Comparison of ENCODE assay signal across 31 cellular contexts in the genomic region with DNA sequence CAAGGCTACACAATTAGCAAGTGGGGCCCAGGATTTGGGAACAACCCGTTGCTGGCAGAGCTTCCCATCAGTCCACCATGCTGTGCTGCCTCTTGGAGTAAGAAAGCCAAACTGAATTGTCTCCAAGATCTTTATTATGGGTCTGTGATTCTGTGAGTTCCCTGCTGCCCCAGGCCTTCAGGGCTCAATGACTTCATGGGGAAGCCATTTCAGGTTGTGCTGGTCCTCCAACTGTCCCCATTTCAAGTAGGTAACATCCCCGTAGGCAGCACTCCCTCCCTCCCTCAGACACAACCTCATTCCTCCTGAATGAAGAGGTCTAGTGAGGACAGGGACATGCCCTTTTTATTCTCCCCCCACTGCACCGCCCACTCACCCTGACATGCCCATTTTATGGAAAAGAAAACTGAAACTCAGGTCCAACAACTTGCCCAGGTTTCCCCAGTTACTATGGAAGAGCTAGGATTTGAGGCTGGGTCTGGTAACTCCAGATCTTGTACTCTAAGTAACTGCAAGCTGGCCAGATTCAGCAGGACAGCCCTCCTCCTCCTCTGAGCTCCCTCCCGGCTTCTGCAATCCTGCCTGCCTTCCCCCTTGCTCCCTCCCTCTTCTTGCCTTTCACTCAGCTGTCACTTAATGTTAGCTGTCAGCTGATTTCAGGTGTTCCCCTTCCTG. TPM values are rescaled to one million over a fixed set of nuclear protein-coding genes. Genes with fewer than 3 reads are reported as not detected.
A peak's percentile ranks its signal among the peaks of the same experiment; 100 is the strongest.
DNase-seq lines count a peak whose midpoint lies in the region; ATAC-seq, FAIRE-seq and TF ChIP-seq lines count a peak whose summit lies in the region.
"Had no signal": no experiment of that assay in that cellular context is flagged by ENCODE, and none has a peak within 500 bp of the region (broad histone marks: within the 10 kb centered on the region; RNA-seq: fewer than 3 reads in every experiment).

No MANE protein-coding gene starts in this region.

- TF ChIP-seq POLR2A in K562 (conservative IDR thresholded peaks at IDR 0.05): no peak

- no peak for TF ChIP-seq EP300 in K562 (IDR thresholded peaks at IDR 0.05; ENCODE audit: low read length)

- intact Hi-C loops in K562 (cut with micrococcal nuclease): no loop called here

- H3K36me3 ChIP-seq in K562 (ENCODE audit: control insufficient read depth, insufficient read depth, low read length): no peaks in the 10 kb centered on the region
- H3K36me3 ChIP-seq: adrenal gland, prostate gland, sigmoid colon, tibial artery had no signal

- peak overlapping the region; percentile 5; the same call in 1 of the 3 replicates for H3K27ac ChIP-seq in K562 (ENCODE audit: extremely low read depth, low read depth, low read length)
- H3K27ac ChIP-seq: adrenal gland, body of pancreas, prostate gland, sigmoid colon, SK-N-MC, tibial artery had no signal

- no peaks in the 10 kb centered on the region for H3K27me3 Mint-ChIP-seq in activated naive CD8-positive, alpha-beta T cell treated with anti-CD3 and anti-CD28 coated beads, Interleukin-2, amount 50 U/mL, for 24 hours
- no peaks in the 10 kb centered on the region for H3K27me3 Mint-ChIP-seq in activated naive CD8-positive, alpha-beta T cell treated with anti-CD3 and anti-CD28 coated beads for 36 hours

- FAIRE-seq in K562 (lab: Jason Lieb, UNC) (peak; percentile 6), urothelium cell line (lab: Jason Lieb, UNC) (peak; percentile 61)
- FAIRE-seq: keratinocyte had no signal

- in situ Hi-C loops in K562 (cut with MboI): no loop called here

- H3K36me3 Mint-ChIP-seq in activated naive CD8-positive, alpha-beta T cell treated with anti-CD3 and anti-CD28 coated beads, Interleukin-2, amount 50 U/mL, for 24 hours (ENCODE audit: low read depth): no peaks in the 10 kb centered on the region
- no peaks in the 10 kb centered on the region for H3K36me3 Mint-ChIP-seq in activated naive CD8-positive, alpha-beta T cell treated with anti-CD3 and anti-CD28 coated beads for 36 hours

- H4K20me1 ChIP-seq in K562 (replicated peaks; ENCODE audit: control insufficient read depth, insufficient read depth, low read length): no peaks in the 10 kb centered on the region

- no peaks in the 10 kb centered on the region for H3K4me1 Mint-ChIP-seq in activated naive CD8-positive, alpha-beta T cell treated with anti-CD3 and anti-CD28 coated beads, Interleukin-2, amount 50 U/mL, for 24 hours
- H3K4me1 Mint-ChIP-seq in activated naive CD8-positive, alpha-beta T cell treated with anti-CD3 and anti-CD28 coated beads for 36 hours: no peaks in the 10 kb centered on the region

- no peak overlapping the region for H3K4me3 Mint-ChIP-seq in activated naive CD8-positive, alpha-beta T cell treated with anti-CD3 and anti-CD28 coated beads, Interleukin-2, amount 50 U/mL, for 24 hours
- no peak overlapping the region for H3K4me3 Mint-ChIP-seq in activated naive CD8-positive, alpha-beta T cell treated with anti-CD3 and anti-CD28 coated beads for 36 hours

- H3K9ac ChIP-seq in K562 (ENCODE audit: insufficient read depth in 1 of 2, low read depth in 2 of 2, low read length in 2 of 2): peak overlapping the region in 1 of 2 experiments; percentile 64; a peak in 1 of 4 replicates

- CTCF ChIA-PET in K562 (lab: Yijun Ruan, JAX; ENCODE audit: low intra/inter-chr PET ratio): no interaction called here

- 29% methylated on average over 4 of the region's 4 CpGs for WGBS in K562 (ENCODE audit: insufficient coverage, low coverage, missing lambda C conversion rate)

- no peaks in the 10 kb centered on the region for H3K9me1 ChIP-seq in K562 (ENCODE audit: control insufficient read depth, insufficient read depth, low read length)

- BruUV-seq in K562 (replicated peaks; lab: Mats Ljungman, UMichigan): no TSS peak

- H3K27me3 ChIP-seq in K562 (ENCODE audit: control insufficient read depth in 2 of 2, insufficient read depth in 2 of 2, low read length in 2 of 2): no peaks in the 10 kb centered on the region
- H3K27me3 ChIP-seq: adrenal gland, body of pancreas, sigmoid colon, tibial artery had no signal

- peak overlapping the region; percentile 59; the same call in 1 of the 2 replicates for H2AFZ ChIP-seq in K562 (ENCODE audit: low read depth, low read length)

- peak overlapping the region; percentile 24 for H3K4me2 ChIP-seq in K562 (ENCODE audit: insufficient read depth, low read length)

- DNase-seq in activated naive CD8-positive, alpha-beta T cell treated with anti-CD3 and anti-CD28 coated beads, Interleukin-2, amount 50 U/mL, for 24 hours: no peak
- no peak for DNase-seq in activated naive CD8-positive, alpha-beta T cell treated with anti-CD3 and anti-CD28 coated beads for 36 hours
- DNase-seq in K562 (ENCODE audit: extremely low read depth in 1 of 4, low spot score in 3 of 4) (no peak), left kidney (ENCODE audit: low read depth, low spot score) (peak; percentile 32), urothelium cell line (ENCODE audit: low spot score) (no peak), cerebellum (ENCODE audit: low spot score) (no peak)
- DNase-seq in stimulated activated CD4-positive, alpha-beta T cell treated with anti-CD3 and anti-CD28 coated beads, Interleukin-4, amount 100 ng/mL, for 24 hours: no peak
- DNase-seq: 8988T; activated CD4-positive, alpha-beta T cell treated with anti-CD3 and anti-CD28 coated beads, Interleukin-2, amount 50 U/mL, for 4 hours; activated T-cell treated with anti-CD3 and anti-CD28 coated beads, Interleukin-2, amount 50 U/mL, for 48 hours; adrenal gland; body of pancreas; C1 segment of cervical spinal cord; COR-L47; DMS53; effector memory CD4-positive, alpha-beta T cell; GDM1; Kasumi-1; NCI-H1417 treated with DMSO at 0.1 percent for 48 hours; NCI-H2029 treated with DMSO at 0.1 percent for 48 hours; NCI-H2227 treated with DMSO at 0.1 percent for 48 hours; NCI-H526; nucleus accumbens; sigmoid colon; stimulated activated CD4-positive, alpha-beta T cell treated with anti-CD3 and anti-CD28 coated beads, Interleukin-4, amount 100 ng/mL, for 1 hour; tibial artery had no signal

- peaks cover 26 to 30% of the 10 kb centered on the region in 2 experiments; a peak in 4 of 5 replicates for H3K4me1 ChIP-seq in K562 (replicated peaks in 1 of 2; ENCODE audit: control insufficient read depth in 2 of 2, insufficient read depth in 2 of 2, low read length in 2 of 2)
- H3K4me1 ChIP-seq: adrenal gland, body of pancreas, prostate gland, sigmoid colon, tibial artery had no signal

- TF ChIP-seq RAD21 in K562 (CRISPR knock-in tag; conservative IDR thresholded peaks at IDR 0.05 in 1 of 2, IDR thresholded peaks at IDR 0.05 in 1 of 2): no peak

- no peaks in the 10 kb centered on the region for H3K9me3 ChIP-seq in K562 (replicated peaks; ENCODE audit: control insufficient read depth, insufficient read depth, low read depth, low read length)
- H3K9me3 ChIP-seq: adrenal gland, body of pancreas, prostate gland, sigmoid colon, tibial artery had no signal

- no peak for TF ChIP-seq CTCF in K562 (IDR thresholded peaks at IDR 0.05 in 2 of 3, conservative IDR thresholded peaks at IDR 0.05 in 1 of 3; ENCODE audit: insufficient read depth in 2 of 3, low read depth in 1 of 3, low read length in 3 of 3)

- POLR2A ChIA-PET in K562 (lab: Yijun Ruan, JAX): interaction anchor here (1.9 kb wide), 1 partner anchor 11 kb away, joined by 7 read pairs; no protein-coding TSS in a partner anchor

- no peak overlapping the region for H3K27ac Mint-ChIP-seq in activated naive CD8-positive, alpha-beta T cell treated with anti-CD3 and anti-CD28 coated beads, Interleukin-2, amount 50 U/mL, for 24 hours
- no peak overlapping the region for H3K27ac Mint-ChIP-seq in activated naive CD8-positive, alpha-beta T cell treated with anti-CD3 and anti-CD28 coated beads for 36 hours

- no peak overlapping the region for H3K4me3 ChIP-seq in K562
- H3K4me3 ChIP-seq: adrenal gland, body of pancreas, prostate gland, sigmoid colon, SK-N-MC, tibial artery had no signal

- no peaks in the 10 kb centered on the region for H3K79me2 ChIP-seq in K562 (ENCODE audit: control insufficient read depth, insufficient read depth, low read length)

- ATAC-seq in activated naive CD8-positive, alpha-beta T cell treated with anti-CD3 and anti-CD28 coated beads, Interleukin-2, amount 50 U/mL, for 24 hours: peak; percentile 15
- ATAC-seq in K562: peak; percentile 54
- ATAC-seq in GM21786 (IDR thresholded peaks at IDR 0.05; ENCODE audit: unreplicated experiment): no peak
- ATAC-seq: activated CD4-positive, CD25-positive, alpha-beta regulatory T cell treated with anti-CD3 and anti-CD28 coated beads, Interleukin-2, amount 50 U/mL, for 24 hours; body of pancreas had no signal

- no peaks in the 10 kb centered on the region for H3K9me3 Mint-ChIP-seq in activated naive CD8-positive, alpha-beta T cell treated with anti-CD3 and anti-CD28 coated beads, Interleukin-2, amount 50 U/mL, for 24 hours
- no peaks in the 10 kb centered on the region for H3K9me3 Mint-ChIP-seq in activated naive CD8-positive, alpha-beta T cell treated with anti-CD3 and anti-CD28 coated beads for 36 hours

RNA-seq across cellular contexts. Expression of a gene that starts 8.2 kb away (rescaled TPM):
- total RNA-seq in activated naive CD8-positive, alpha-beta T cell treated with anti-CD3 and anti-CD28 coated beads for 36 hours: 100 to 1,000 TPM; 173 to 177 TPM
- total RNA-seq in K562 (2011; cell fraction: chromatin; rRNA removed; ENCODE audit: low replicate concordance): 39.0 and 61.0 TPM in 2 replicates
- total RNA-seq in K562 (2011; cell fraction: nucleolus; rRNA removed): 24.5 and 26.3 TPM in 2 replicates
- 31.3 and 37.5 TPM in 2 replicates for total RNA-seq in K562 (2011; cell fraction: nucleoplasm; rRNA removed)
- total RNA-seq in K562 (2014; rRNA removed) (97.3 and 109 TPM in 2 replicates), K562 (2014; rRNA removed; fragmentation: Illumina TruSeq; extraction: Trizol) (140 and 203 TPM in 2 replicates), K562 (2015; rRNA removed; fragmentation: Illumina TruSeq; extraction: Trizol) (106 and 114 TPM in 2 replicates), K562 (2021) (141 and 162 TPM in 2 replicates), cerebellum (128 TPM)
- polyA plus RNA-seq in K562 (2011; rRNA removed) (100 and 119 TPM in 2 replicates), K562 (2014; fragmentation: Illumina TruSeq; extraction: Trizol) (171 and 177 TPM in 2 replicates), K562 (2014; fragmentation: Nextera tagmentation; extraction: Ambion mirVana) (10 to 100 TPM; 32.0 to 39.6 TPM), K562 (2014; rRNA removed) (105 and 106 TPM in 2 replicates)
- polyA plus RNA-seq in K562 (2011; cell fraction: cytosol; rRNA removed): 104 and 112 TPM in 2 replicates
- polyA plus RNA-seq in K562 (2011; cell fraction: nucleus; rRNA removed): 42.9 and 49.4 TPM in 2 replicates
- polyA plus RNA-seq in K562 (2012): 72.8 and 107 TPM in 2 replicates
- 72.4 and 90.3 TPM in 2 replicates for polyA minus RNA-seq in K562 (2011; rRNA and poly(A)+ RNA removed)
- polyA minus RNA-seq in K562 (2011; cell fraction: cytosol; rRNA and poly(A)+ RNA removed): 43.7 and 66.7 TPM in 2 replicates
- polyA minus RNA-seq in K562 (2011; cell fraction: nucleus; rRNA and poly(A)+ RNA removed): 13.2 and 25.0 TPM in 2 replicates
